ENCODE assay signal across 13 cellular contexts in genomic region chr2:61762292-61762691, GRCh38.
DNase-seq lines count a peak whose midpoint lies in the region; ATAC-seq and TF ChIP-seq lines count a peak whose summit lies in the region.
"Had no signal": no experiment of that assay in that cellular context is flagged by ENCODE, and none has a peak within 500 bp of the region (broad histone marks: within the 10 kb centered on the region; RNA-seq: fewer than 3 reads in every experiment).

No MANE protein-coding gene starts in this region.

- no peaks in the 10 kb centered on the region for H3K9me3 Mint-ChIP-seq in Calu3 (ENCODE audit: low read depth, unreplicated experiment)
- no peaks in the 10 kb centered on the region for H3K9me3 Mint-ChIP-seq in effector memory CD8-positive, alpha-beta T cell

- no peak for TF ChIP-seq CTCF in A673 (conservative IDR thresholded peaks at IDR 0.05; ENCODE audit: low read depth, low read length)
- TF ChIP-seq CTCF in Calu3 (IDR thresholded peaks at IDR 0.05; ENCODE audit: unreplicated experiment), result no peak
- no peak for TF ChIP-seq CTCF in RWPE2 (IDR thresholded peaks at IDR 0.05; ENCODE audit: poor library complexity, severe bottlenecking)

- H3K4me3 ChIP-seq in A673 (ENCODE audit: low read depth, low read length, poor library complexity, severe bottlenecking) (no peak overlapping the region), RWPE2 (ENCODE audit: severe bottlenecking) (no peak overlapping the region)

- intact Hi-C loops in A673 (cut with micrococcal nuclease; ENCODE audit: unreplicated experiment), result no loop called here
- intact Hi-C loops in Calu3 (cut with micrococcal nuclease; ENCODE audit: unreplicated experiment), result loop anchor here (2.0 kb wide), 1 partner anchor 227 kb away; no protein-coding TSS in a partner anchor

- peak overlapping the region; percentile 93 for H3K4me3 Mint-ChIP-seq in Calu3 (ENCODE audit: low read depth, unreplicated experiment)
- peak overlapping the region in 1 of 2 donors; percentile 88 for H3K4me3 Mint-ChIP-seq in effector memory CD8-positive, alpha-beta T cell

- H3K4me1 Mint-ChIP-seq in Calu3 (ENCODE audit: low read depth, unreplicated experiment), result peaks cover 12% of the 10 kb centered on the region
- peaks cover 12 to 16% of the 10 kb centered on the region in 2 donors for H3K4me1 Mint-ChIP-seq in effector memory CD8-positive, alpha-beta T cell (ENCODE audit: low read depth in 2 of 2)

- peaks cover 39% of the 10 kb centered on the region for H3K36me3 Mint-ChIP-seq in Calu3 (ENCODE audit: insufficient read depth, unreplicated experiment)
- peaks cover 25% of the 10 kb centered on the region for H3K36me3 Mint-ChIP-seq in effector memory CD8-positive, alpha-beta T cell (ENCODE audit: insufficient read depth)

- H3K9me3 ChIP-seq in A673 (ENCODE audit: low read depth, low read length, poor library complexity, severe bottlenecking) (no peaks in the 10 kb centered on the region), RWPE2 (ENCODE audit: severe bottlenecking) (no peaks in the 10 kb centered on the region)
- H3K9me3 ChIP-seq: prostate gland had no signal

- DNase-seq in A673 (ENCODE audit: low spot score) (peak; percentile 22), Calu3 (peak; percentile 16), RWPE2 (ENCODE audit: low spot score) (no peak), midbrain (lab: John Stamatoyannopoulos, UW) (no peak), ureter (ENCODE audit: low spot score) (no peak), NCI-H524 (lab: John Stamatoyannopoulos, UW) (no peak)
- no peak for DNase-seq in effector memory CD8-positive, alpha-beta T cell
- DNase-seq: amygdala; NCI-H2081; stimulated activated CD4-positive, alpha-beta T cell treated with anti-CD3 and anti-CD28 coated beads, Interleukin-4, amount 100 ng/mL, for 1 hour had no signal

- POLR2A ChIA-PET in A673 (lab: Charles Lee; ENCODE audit: low non-redundant PET), result no interaction called here

- no TSS peak for BruUV-seq in A673 (replicated peaks; lab: Mats Ljungman, UMichigan)
- BruUV-seq in Calu3 (replicated peaks; lab: Mats Ljungman, UMichigan), result no TSS peak

- CTCF ChIA-PET in A673 (lab: Charles Lee), result no interaction called here
- CTCF ChIA-PET in Calu3 (lab: Charles Lee), result interaction anchor here (0.6 kb wide), 1 partner anchor 10 kb away, joined by 9 read pairs; no protein-coding TSS in a partner anchor

- no peaks in the 10 kb centered on the region for H3K27me3 ChIP-seq in A673 (replicated peaks; ENCODE audit: insufficient read depth, low read depth, low read length, poor library complexity)
- no peaks in the 10 kb centered on the region for H3K27me3 ChIP-seq in RWPE2 (ENCODE audit: insufficient read depth, poor library complexity, severe bottlenecking)
- H3K27me3 ChIP-seq: foreskin keratinocyte had no signal

- no peak overlapping the region for H3K27ac ChIP-seq in A673 (ENCODE audit: low read depth, low read length, poor library complexity, severe bottlenecking)
- peak overlapping the region; percentile 93 for H3K27ac ChIP-seq in RWPE2 (ENCODE audit: poor library complexity, severe bottlenecking)
- H3K27ac ChIP-seq: prostate gland had no signal

- ATAC-seq in RWPE2 (ENCODE audit: low read depth), result no peak
- ATAC-seq in effector memory CD8-positive, alpha-beta T cell (replicated peaks), result no peak
- ATAC-seq in GM19395 (IDR thresholded peaks at IDR 0.05; ENCODE audit: unreplicated experiment), result no peak
- ATAC-seq: foreskin keratinocyte had no signal

- peak overlapping the region; percentile 99 for H3K27ac Mint-ChIP-seq in Calu3 (ENCODE audit: unreplicated experiment)
- H3K27ac Mint-ChIP-seq in effector memory CD8-positive, alpha-beta T cell, result peak overlapping the region; percentile 17 to 72

- no peaks in the 10 kb centered on the region for H3K36me3 ChIP-seq in A673 (ENCODE audit: insufficient read depth, low read length, poor library complexity, severe bottlenecking)
- H3K36me3 ChIP-seq in RWPE2 (ENCODE audit: low read depth), result no peaks in the 10 kb centered on the region
- H3K36me3 ChIP-seq: prostate gland had no signal

- no peaks in the 10 kb centered on the region for H3K27me3 Mint-ChIP-seq in Calu3 (ENCODE audit: unreplicated experiment)
- no peaks in the 10 kb centered on the region for H3K27me3 Mint-ChIP-seq in effector memory CD8-positive, alpha-beta T cell

- H3K4me1 ChIP-seq in A673 (ENCODE audit: insufficient read depth, low read length, poor library complexity, severe bottlenecking) (no peaks in the 10 kb centered on the region), RWPE2 (ENCODE audit: insufficient read depth, poor library complexity, severe bottlenecking) (peaks cover 21% of the 10 kb centered on the region)
- H3K4me1 ChIP-seq: prostate gland had no signal

Comparison
In these comparisons a context has a peak if more than half of its experiments do, and no peak if none do; other contexts are left out.
1. DNase-seq: peak in A673 (single experiment) and Calu3 (single experiment); none in RWPE2 (single experiment), effector memory CD8-positive, alpha-beta T cell (0 of 3), midbrain (single experiment), ureter (single experiment) and NCI-H524 (0 of 2).